Comparison of ENCODE assay signal across 1 cellular context in the genomic region with DNA sequence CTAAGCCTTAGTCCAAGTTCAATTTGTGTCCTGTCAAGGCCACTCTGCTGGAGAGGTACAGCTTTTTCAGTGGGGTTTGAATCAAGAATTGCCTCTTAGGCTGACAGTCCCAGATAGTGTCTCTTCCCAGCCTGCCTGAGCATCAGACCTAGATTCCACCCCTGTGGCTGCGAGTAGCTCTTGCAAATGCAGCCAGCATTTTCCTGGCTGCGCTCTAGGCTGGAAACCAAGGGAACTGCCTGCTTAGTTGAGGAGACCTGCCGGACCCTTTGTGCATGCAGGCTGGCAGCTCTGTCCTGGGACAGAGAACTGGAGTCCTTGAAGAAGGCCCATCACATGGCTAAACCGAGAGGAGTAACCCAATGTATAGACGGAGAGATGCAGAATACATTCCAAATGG.
TF ChIP-seq lines count a peak whose summit lies in the region.

No MANE protein-coding gene starts in this region.

TF ChIP-seq in WTC11, 78 proteins besides CTCF, POLR2A, EP300 and RAD21 (continued from another document):
- TF ChIP-seq IRF1 (CRISPR knock-in tag; IDR thresholded peaks at IDR 0.05) (no peak), TEAD1 (CRISPR knock-in tag; IDR thresholded peaks at IDR 0.05) (no peak), ELF4 (CRISPR knock-in tag; IDR thresholded peaks at IDR 0.05; ENCODE audit: low read depth) (no peak), MYBL2 (CRISPR knock-in tag; IDR thresholded peaks at IDR 0.05) (no peak)
- TF ChIP-seq, protein P1, sequence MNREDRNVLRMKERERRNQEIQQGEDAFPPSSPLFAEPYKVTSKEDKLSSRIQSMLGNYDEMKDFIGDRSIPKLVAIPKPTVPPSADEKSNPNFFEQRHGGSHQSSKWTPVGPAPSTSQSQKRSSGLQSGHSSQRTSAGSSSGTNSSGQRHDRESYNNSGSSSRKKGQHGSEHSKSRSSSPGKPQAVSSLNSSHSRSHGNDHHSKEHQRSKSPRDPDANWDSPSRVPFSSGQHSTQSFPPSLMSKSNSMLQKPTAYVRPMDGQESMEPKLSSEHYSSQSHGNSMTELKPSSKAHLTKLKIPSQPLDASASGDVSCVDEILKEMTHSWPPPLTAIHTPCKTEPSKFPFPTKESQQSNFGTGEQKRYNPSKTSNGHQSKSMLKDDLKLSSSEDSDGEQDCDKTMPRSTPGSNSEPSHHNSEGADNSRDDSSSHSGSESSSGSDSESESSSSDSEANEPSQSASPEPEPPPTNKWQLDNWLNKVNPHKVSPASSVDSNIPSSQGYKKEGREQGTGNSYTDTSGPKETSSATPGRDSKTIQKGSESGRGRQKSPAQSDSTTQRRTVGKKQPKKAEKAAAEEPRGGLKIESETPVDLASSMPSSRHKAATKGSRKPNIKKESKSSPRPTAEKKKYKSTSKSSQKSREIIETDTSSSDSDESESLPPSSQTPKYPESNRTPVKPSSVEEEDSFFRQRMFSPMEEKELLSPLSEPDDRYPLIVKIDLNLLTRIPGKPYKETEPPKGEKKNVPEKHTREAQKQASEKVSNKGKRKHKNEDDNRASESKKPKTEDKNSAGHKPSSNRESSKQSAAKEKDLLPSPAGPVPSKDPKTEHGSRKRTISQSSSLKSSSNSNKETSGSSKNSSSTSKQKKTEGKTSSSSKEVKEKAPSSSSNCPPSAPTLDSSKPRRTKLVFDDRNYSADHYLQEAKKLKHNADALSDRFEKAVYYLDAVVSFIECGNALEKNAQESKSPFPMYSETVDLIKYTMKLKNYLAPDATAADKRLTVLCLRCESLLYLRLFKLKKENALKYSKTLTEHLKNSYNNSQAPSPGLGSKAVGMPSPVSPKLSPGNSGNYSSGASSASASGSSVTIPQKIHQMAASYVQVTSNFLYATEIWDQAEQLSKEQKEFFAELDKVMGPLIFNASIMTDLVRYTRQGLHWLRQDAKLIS (CRISPR knock-in tag; IDR thresholded peaks at IDR 0.05; ENCODE audit: borderline replicate concordance) = no peak
